In the genomic region with DNA sequence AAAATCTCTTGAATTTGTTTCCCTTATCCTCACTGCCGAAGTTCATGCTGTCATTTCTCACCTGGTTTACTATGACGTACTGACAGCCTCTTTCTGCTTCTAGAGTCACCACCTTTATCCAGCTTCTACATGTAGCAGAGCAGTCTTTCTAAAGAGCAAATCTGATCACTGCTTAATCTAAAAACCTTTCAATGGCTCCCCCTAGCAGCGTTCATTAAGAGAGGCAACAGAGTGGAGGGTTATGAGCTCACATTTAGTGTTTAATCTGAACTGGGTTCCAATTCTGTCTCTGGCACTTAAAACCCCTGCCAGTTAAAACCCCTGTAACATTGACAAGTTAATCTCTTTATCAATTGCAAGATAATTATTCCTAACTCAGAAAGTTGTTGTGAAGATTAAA, we compare ENCODE assay signal across 7 cellular contexts. TPM values are rescaled to one million over a fixed set of nuclear protein-coding genes. Genes with fewer than 3 reads are reported as not detected.
DNase-seq lines count a peak whose midpoint lies in the region; ATAC-seq and TF ChIP-seq lines count a peak whose summit lies in the region.

No MANE protein-coding gene starts in this region.

- H3F3A ChIP-seq in GM23248 (ENCODE audit: insufficient read depth) = peaks cover 32% of the 10 kb centered on the region

- H3K9ac ChIP-seq in GM23248 = no peak overlapping the region
- H3K9ac ChIP-seq in fibroblast of lung (ENCODE audit: insufficient read depth, low read length) = no peak overlapping the region

- H3K4me2 ChIP-seq in GM23248 (ENCODE audit: unreplicated experiment) = peak overlapping the region; percentile 78
- peak overlapping the region; percentile 72 for H3K4me2 ChIP-seq in fibroblast of lung (ENCODE audit: extremely low read depth, insufficient read depth, low read length)

- WGBS in GM23248 (ENCODE audit: low coverage in 1 of 2, low lambda C conversion rate in 2 of 2, missing lambda C conversion rate in 2 of 2), 2 experiments = 59 to 67% methylated on average over 3 of the region's 3 CpGs

- H3K9me3 ChIP-seq in GM23248 (ENCODE audit: low read depth) (no peaks in the 10 kb centered on the region), fibroblast of lung (ENCODE audit: control insufficient read depth, insufficient read depth, low read depth, low read length) (no peaks in the 10 kb centered on the region)

- H3K9me2 ChIP-seq in GM23248 (ENCODE audit: insufficient read depth) = no peaks in the 10 kb centered on the region

- TF ChIP-seq CTCF in RWPE1 (conservative IDR thresholded peaks at IDR 0.05; ENCODE audit: low read depth) (peak; percentile 51), fibroblast of lung (conservative IDR thresholded peaks at IDR 0.05 in 1 of 2, IDR thresholded peaks at IDR 0.05 in 1 of 2; ENCODE audit: low read depth in 1 of 2, low read length in 2 of 2) (peak; percentile 69 to 71)

- intact Hi-C loops in Right ventricle myocardium superior (cut with DNase I) = no loop called here

- H3K4me1 ChIP-seq in GM23248 (ENCODE audit: insufficient read depth) (peaks cover 60% of the 10 kb centered on the region), fibroblast of lung (ENCODE audit: control insufficient read depth, extremely low read depth, insufficient read depth, low read length) (peaks cover 22% of the 10 kb centered on the region)

- peak; percentile 60 for DNase-seq in EH (ENCODE audit: low read depth)
- DNase-seq in GM23248 = peak; percentile 65
- DNase-seq in RWPE1 (ENCODE audit: low spot score) = no peak
- DNase-seq in fibroblast of lung (ENCODE audit: low read depth in 2 of 2) = peak; percentile 51 to 74
- DNase-seq in Right ventricle myocardium superior = no peak

- H4K20me1 ChIP-seq in GM23248 (ENCODE audit: insufficient read depth) (no peaks in the 10 kb centered on the region; the same call in 1 of the 2 replicates), fibroblast of lung (ENCODE audit: control insufficient read depth, extremely low read depth, insufficient read depth, low read length) (peaks cover 6% of the 10 kb centered on the region)

- no peak overlapping the region for H3K27ac ChIP-seq in GM23248
- H3K27ac ChIP-seq in RWPE1 = no peak overlapping the region
- H3K27ac ChIP-seq in fibroblast of lung (ENCODE audit: insufficient read depth, low read length) = peak overlapping the region; percentile 55

- ATAC-seq in GM21447 (IDR thresholded peaks at IDR 0.05; ENCODE audit: unreplicated experiment) = no peak
- ATAC-seq in GM19023 (IDR thresholded peaks at IDR 0.05; ENCODE audit: unreplicated experiment) = no peak
- ATAC-seq in Right ventricle myocardium superior (ENCODE audit: poor library complexity) = no peak

- in situ Hi-C loops in GM23248 (cut with MboI) = loop anchor here (10.0 kb wide), 1 partner anchor 240 kb away; no protein-coding TSS in a partner anchor

- H3K4me3 ChIP-seq in GM23248 (no peak overlapping the region), fibroblast of lung (replicated peaks in 1 of 4; ENCODE audit: control extremely low read depth in 1 of 4, insufficient read depth in 1 of 4, low read depth in 3 of 4, low read length in 4 of 4) (peak overlapping the region; percentile 18 to 96 (median 51))

- no peaks in the 10 kb centered on the region for H3K36me3 ChIP-seq in GM23248 (ENCODE audit: low read depth)
- no peaks in the 10 kb centered on the region for H3K36me3 ChIP-seq in fibroblast of lung (ENCODE audit: control insufficient read depth, insufficient read depth, low read length)

- H2AFZ ChIP-seq in GM23248 = no peak overlapping the region
- H2AFZ ChIP-seq in fibroblast of lung (ENCODE audit: low read length) = no peak overlapping the region

- POLR2A ChIA-PET in RWPE1 (lab: Yijun Ruan, JAX; ENCODE audit: low non-redundant PET) = no interaction called here

- H3K79me2 ChIP-seq in GM23248 (ENCODE audit: insufficient read depth) (peaks cover 83% of the 10 kb centered on the region), fibroblast of lung (ENCODE audit: control insufficient read depth, insufficient read depth, low read length) (peaks cover 91% of the 10 kb centered on the region)

- CTCF ChIA-PET in RWPE1 (lab: Yijun Ruan, JAX) = interaction anchor here (0.5 to 1.1 kb wide), 6 partner anchors 223 to 847 kb away, joined by 3 to 6 read pairs (median 3); no protein-coding TSS in a partner anchor

- no peaks in the 10 kb centered on the region for H3K27me3 ChIP-seq in GM23248 (replicated peaks; ENCODE audit: insufficient read depth)
- H3K27me3 ChIP-seq in fibroblast of lung (ENCODE audit: control insufficient read depth, insufficient read depth, low read length) = no peaks in the 10 kb centered on the region

RNA-seq across cellular contexts. Expression of a gene that starts 4.4 kb away (rescaled TPM):
- 70.7 and 75.8 TPM in 2 replicates for total RNA-seq in GM23248 (2014; rRNA removed; shearing (Covaris generic))
- 85.1 and 85.4 TPM in 2 replicates for polyA plus RNA-seq in GM23248 (2016; fragmentation: Nextera tagmentation; extraction: Ambion mirVana)
- total RNA-seq in fibroblast of lung = 203 and 253 TPM in 2 replicates
- polyA plus RNA-seq in fibroblast of lung = 144 and 327 TPM in 2 replicates
- polyA plus RNA-seq in fibroblast of lung (2012) = 67.0 and 144 TPM in 2 replicates
- polyA minus RNA-seq in fibroblast of lung (ENCODE audit: low replicate concordance) = 30.5 and 113 TPM in 2 replicates
- 44.2 TPM for total RNA-seq in Right ventricle myocardium superior

Comparison
In these comparisons a context has a peak if more than half of its experiments do, and no peak if none do; other contexts are left out.
1. DNase-seq: peak in EH (single experiment), GM23248 (single experiment) and fibroblast of lung (2 of 2); none in RWPE1 (single experiment) and Right ventricle myocardium superior (single experiment).